Comparison of ENCODE assay signal across 8 cellular contexts in genomic region chrX:20224814-20225487, GRCh38. TPM values are rescaled to one million over a fixed set of nuclear protein-coding genes. Genes with fewer than 3 reads are reported as not detected.
DNase-seq lines count a peak whose midpoint lies in the region; ATAC-seq and TF ChIP-seq lines count a peak whose summit lies in the region.

No MANE protein-coding gene starts in this region.

- no peak for TF ChIP-seq CTCF in prostate gland (IDR thresholded peaks at IDR 0.05)

- no peaks in the 10 kb centered on the region for H3K27me3 ChIP-seq in CD4-positive, CD25-positive, alpha-beta regulatory T cell (ENCODE audit: control insufficient read depth, insufficient read depth, low read length)
- no peaks in the 10 kb centered on the region for H3K27me3 ChIP-seq in prostate gland (replicated peaks; ENCODE audit: insufficient read depth)

- peak in 1 of 3 donors; percentile 3 for DNase-seq in CD4-positive, CD25-positive, alpha-beta regulatory T cell
- peak; percentile 16 for DNase-seq in astrocyte of the hippocampus (ENCODE audit: low read depth, low spot score)
- DNase-seq in NCI-H1694 treated with DMSO at 0.1 percent for 48 hours (lab: John Stamatoyannopoulos, UW) = no peak
- no peak for DNase-seq in NCI-H2029 treated with DMSO at 0.1 percent for 48 hours (lab: John Stamatoyannopoulos, UW)
- DNase-seq in NCI-H748 treated with DMSO at 0.1 percent for 48 hours (lab: John Stamatoyannopoulos, UW) = no peak
- no peak for DNase-seq in prostate gland (ENCODE audit: low spot score)

- H3K9me3 ChIP-seq in CD4-positive, CD25-positive, alpha-beta regulatory T cell (ENCODE audit: control insufficient read depth in 2 of 2, low read length in 2 of 2) = no peaks in the 10 kb centered on the region
- no peaks in the 10 kb centered on the region for H3K9me3 ChIP-seq in prostate gland

- H3K36me3 Mint-ChIP-seq in CD4-positive, CD25-positive, alpha-beta regulatory T cell = peaks cover 11% of the 10 kb centered on the region

- no peak for ATAC-seq in CD4-positive, CD25-positive, alpha-beta regulatory T cell (ENCODE audit: low read depth in 2 of 2)
- peak; percentile 83 for ATAC-seq in GM19043 (IDR thresholded peaks at IDR 0.05; ENCODE audit: low read depth, unreplicated experiment)
- peak; percentile 81 for ATAC-seq in HG03095 (IDR thresholded peaks at IDR 0.05; ENCODE audit: unreplicated experiment)

- H3K27ac Mint-ChIP-seq in CD4-positive, CD25-positive, alpha-beta regulatory T cell = no peak overlapping the region

- H3K4me3 Mint-ChIP-seq in CD4-positive, CD25-positive, alpha-beta regulatory T cell = no peak overlapping the region

- peaks cover 10% of the 10 kb centered on the region for H3K36me3 ChIP-seq in CD4-positive, CD25-positive, alpha-beta regulatory T cell (ENCODE audit: control insufficient read depth, insufficient read depth, low read length)
- no peaks in the 10 kb centered on the region for H3K36me3 ChIP-seq in prostate gland

- H3K4me3 ChIP-seq in CD4-positive, CD25-positive, alpha-beta regulatory T cell (ENCODE audit: low read depth, low read length) = peak overlapping the region; percentile 26
- H3K4me3 ChIP-seq in prostate gland = no peak overlapping the region

- H3K27me3 Mint-ChIP-seq in CD4-positive, CD25-positive, alpha-beta regulatory T cell = no peaks in the 10 kb centered on the region

- TF ChIP-seq POLR2A in prostate gland (IDR thresholded peaks at IDR 0.05) = no peak

- no peaks in the 10 kb centered on the region for H3K9me3 Mint-ChIP-seq in CD4-positive, CD25-positive, alpha-beta regulatory T cell

- peaks cover 19 to 46% (median 28%) of the 10 kb centered on the region in 4 donors for H3K4me1 Mint-ChIP-seq in CD4-positive, CD25-positive, alpha-beta regulatory T cell

- WGBS in prostate gland = 94% methylated on average over 2 of the region's 2 CpGs

- no peaks in the 10 kb centered on the region for H3K4me1 ChIP-seq in CD4-positive, CD25-positive, alpha-beta regulatory T cell (ENCODE audit: control insufficient read depth, insufficient read depth, low read length, poor library complexity, severe bottlenecking)
- H3K4me1 ChIP-seq in prostate gland (replicated peaks) = no peaks in the 10 kb centered on the region

- intact Hi-C loops in prostate gland (cut with DNase I) = no loop called here

- H3K27ac ChIP-seq in CD4-positive, CD25-positive, alpha-beta regulatory T cell (ENCODE audit: insufficient read depth, low read length, poor library complexity, severe bottlenecking) = no peak overlapping the region
- H3K27ac ChIP-seq in prostate gland = no peak overlapping the region

RNA-seq across cellular contexts. Expression of gene RPS6KA3, which starts 41.8 kb away (rescaled TPM):
- 56.1 TPM for total RNA-seq in CD4-positive, CD25-positive, alpha-beta regulatory T cell
- 10 to 100 TPM; 18.3 to 32.9 (median 21.4) TPM for polyA plus RNA-seq in CD4-positive, CD25-positive, alpha-beta regulatory T cell
- total RNA-seq in prostate gland = 10 to 100 TPM; 19.8 to 52.8 TPM

Comparison
In these comparisons a context has a peak if more than half of its experiments do, and no peak if none do; other contexts are left out.
1. ATAC-seq: peak in GM19043 (single experiment) and HG03095 (single experiment); none in CD4-positive, CD25-positive, alpha-beta regulatory T cell (0 of 2).